8 cellular contexts compared by ENCODE assay signal in genomic region chr1:29236743-29236992, GRCh38.
DNase-seq lines count a peak whose midpoint lies in the region; ATAC-seq and TF ChIP-seq lines count a peak whose summit lies in the region.

No MANE protein-coding gene starts in this region.

- peak overlapping the region; percentile 65 for H3K4me3 ChIP-seq in retinal pigment epithelial cell (ENCODE audit: low read length)

- TF ChIP-seq CTCF in RWPE1 (conservative IDR thresholded peaks at IDR 0.05; ENCODE audit: low read depth) (no peak), retinal pigment epithelial cell (conservative IDR thresholded peaks at IDR 0.05; ENCODE audit: low read depth, low read length) (no peak)

- H3K9me3 ChIP-seq in ES-I3 (ENCODE audit: control insufficient read depth, insufficient read depth, low read length), result no peaks in the 10 kb centered on the region

- ATAC-seq in HG02852 (IDR thresholded peaks at IDR 0.05; ENCODE audit: unreplicated experiment), result no peak
- ATAC-seq in GM19455 (IDR thresholded peaks at IDR 0.05; ENCODE audit: unreplicated experiment), result no peak

- CTCF ChIA-PET in RWPE1 (lab: Yijun Ruan, JAX), result interaction anchor here (0.5 to 1.0 kb wide), 5 partner anchors 22 to 1471 kb away, joined by 3 to 5 read pairs (median 3); no protein-coding TSS in a partner anchor

- POLR2A ChIA-PET in RWPE1 (lab: Yijun Ruan, JAX; ENCODE audit: low non-redundant PET), result no interaction called here

- H3K4me1 ChIP-seq in ES-I3 (ENCODE audit: insufficient read depth, low read length), result peaks cover 15% of the 10 kb centered on the region

- H3K36me3 ChIP-seq in ES-I3 (ENCODE audit: insufficient read depth, low read length), result no peaks in the 10 kb centered on the region

- DNase-seq in RWPE1 (ENCODE audit: low spot score) (no peak), fibroblast of peridontal ligament (ENCODE audit: extremely low read depth) (peak; percentile 20), retinal pigment epithelial cell (ENCODE audit: low read depth) (no peak), GOT3 (lab: John Stamatoyannopoulos, UW) (no peak), hepatic stellate cell (ENCODE audit: low spot score) (no peak)

- H3K9ac ChIP-seq in ES-I3 (ENCODE audit: low read depth, low read length), result peak overlapping the region; percentile 75

- peak overlapping the region; percentile 91 for H3K27ac ChIP-seq in RWPE1
